ENCODE assay signal across 8 cellular contexts in genomic region chr2:149597050-149598013, GRCh38.
DNase-seq lines count a peak whose midpoint lies in the region; ATAC-seq and TF ChIP-seq lines count a peak whose summit lies in the region.

No MANE protein-coding gene starts in this region.

- H3K27ac ChIP-seq in DND-41 (ENCODE audit: low read length) (no peak overlapping the region), muscle layer of duodenum (ENCODE audit: low read length) (no peak overlapping the region), subcutaneous abdominal adipose tissue (ENCODE audit: low read depth, low read length) (no peak overlapping the region)

- H3K4me2 ChIP-seq in DND-41 (ENCODE audit: insufficient read depth, low read length): peak overlapping the region; percentile 53

- H3K4me3 ChIP-seq in DND-41 (ENCODE audit: low read depth in 1 of 2, low read length in 2 of 2): no peak overlapping the region
- no peak overlapping the region for H3K4me3 ChIP-seq in NT2/D1 (ENCODE audit: insufficient read length, low read depth)
- H3K4me3 ChIP-seq in muscle layer of duodenum (ENCODE audit: low read depth in 1 of 2, low read length in 2 of 2): peak overlapping the region; percentile 37 to 52
- H3K4me3 ChIP-seq in subcutaneous abdominal adipose tissue (ENCODE audit: low read depth in 1 of 5, low read length in 5 of 5): peak overlapping the region in 4 of 5 donors; percentile 21 to 51 (median 30)

- peaks cover 24% of the 10 kb centered on the region for H3K4me1 ChIP-seq in DND-41 (ENCODE audit: insufficient read depth, low read length)
- peaks cover 2% of the 10 kb centered on the region for H3K4me1 ChIP-seq in NT2/D1 (ENCODE audit: insufficient read depth, insufficient read length)
- H3K4me1 ChIP-seq in muscle layer of duodenum (ENCODE audit: control insufficient read depth in 1 of 2, insufficient read depth in 2 of 2, low read length in 2 of 2): peaks cover 0 to 4% of the 10 kb centered on the region in 2 donors
- peaks cover 0 to 11% (median 8%) of the 10 kb centered on the region in 5 donors for H3K4me1 ChIP-seq in subcutaneous abdominal adipose tissue (ENCODE audit: control insufficient read depth in 5 of 5, insufficient read depth in 5 of 5, low read length in 5 of 5)

- H3K27me3 ChIP-seq in DND-41 (ENCODE audit: insufficient read depth, low read length, poor library complexity) (no peaks in the 10 kb centered on the region), NT2/D1 (ENCODE audit: insufficient read depth, insufficient read length) (no peaks in the 10 kb centered on the region), muscle layer of duodenum (ENCODE audit: low read depth, low read length) (no peaks in the 10 kb centered on the region), subcutaneous abdominal adipose tissue (ENCODE audit: control insufficient read depth in 5 of 5, insufficient read depth in 4 of 5, low read length in 5 of 5) (no peaks in the 10 kb centered on the region)

- peak; percentile 60 for DNase-seq in DND-41
- peak; percentile 54 for DNase-seq in HuH-7 (ENCODE audit: low spot score)
- DNase-seq in NT2/D1 (ENCODE audit: low read depth, low spot score): peak; percentile 48
- DNase-seq in activated CD8-positive, alpha-beta memory T cell treated with anti-CD3 and anti-CD28 coated beads, Interleukin-2, amount 50 U/mL, for 24 hours (ENCODE audit: extremely low read depth): peak; percentile 10
- peak; percentile 64 for DNase-seq in epidermal melanocyte (ENCODE audit: insufficient read length, low spot score)

- peak overlapping the region; percentile 60 for H2AFZ ChIP-seq in DND-41 (ENCODE audit: low read depth, low read length)

- H3K36me3 ChIP-seq in DND-41 (ENCODE audit: insufficient read depth, low read length) (no peaks in the 10 kb centered on the region), NT2/D1 (ENCODE audit: insufficient read depth, insufficient read length, low read length) (no peaks in the 10 kb centered on the region), muscle layer of duodenum (ENCODE audit: control insufficient read depth in 1 of 2, insufficient read depth in 2 of 2, low read length in 2 of 2) (no peaks in the 10 kb centered on the region), subcutaneous abdominal adipose tissue (ENCODE audit: control insufficient read depth in 5 of 5, insufficient read depth in 5 of 5, low read length in 5 of 5) (peaks cover 0 to 6% (median 0%) of the 10 kb centered on the region in 5 donors)

- H3K9ac ChIP-seq in DND-41 (ENCODE audit: low read depth, low read length): no peak overlapping the region
- H3K9ac ChIP-seq in NT2/D1 (ENCODE audit: insufficient read length, low read depth): no peak overlapping the region
- no peak overlapping the region for H3K9ac ChIP-seq in subcutaneous abdominal adipose tissue (ENCODE audit: low read length in 5 of 5)

- no peaks in the 10 kb centered on the region for H4K20me1 ChIP-seq in DND-41 (ENCODE audit: insufficient read depth, low read length)

- peak; percentile 96 for TF ChIP-seq CTCF in DND-41 (IDR thresholded peaks at IDR 0.05; ENCODE audit: borderline replicate concordance, extremely low read depth, low read length, poor library complexity, severe bottlenecking)

- peaks cover 6% of the 10 kb centered on the region for H3K9me3 ChIP-seq in DND-41 (ENCODE audit: insufficient read depth, low read length, severe bottlenecking)
- H3K9me3 ChIP-seq in NT2/D1 (ENCODE audit: insufficient read depth, low read length): peaks cover 12% of the 10 kb centered on the region
- no peaks in the 10 kb centered on the region for H3K9me3 ChIP-seq in muscle layer of duodenum (ENCODE audit: control insufficient read depth in 1 of 2, low read length in 2 of 2)
- H3K9me3 ChIP-seq in subcutaneous abdominal adipose tissue (ENCODE audit: control insufficient read depth in 5 of 5, low read length in 5 of 5): peaks cover 0 to 4% (median 0%) of the 10 kb centered on the region in 5 donors

- ATAC-seq in DND-41 (ENCODE audit: insufficient read depth, low read depth) (peak; percentile 88), GM21619 (IDR thresholded peaks at IDR 0.05; ENCODE audit: unreplicated experiment) (peak; percentile 98)

- H3K79me2 ChIP-seq in DND-41 (ENCODE audit: insufficient read depth, low read length): no peaks in the 10 kb centered on the region

Comparison
In these comparisons a context has a peak if more than half of its experiments do, and no peak if none do; other contexts are left out.
1. DNase-seq: peak in every context shown above with its lines; median percentile 64 in epidermal melanocyte; 60 in DND-41; 54 in HuH-7; 48 in NT2/D1; 10 in activated CD8-positive, alpha-beta memory T cell treated with anti-CD3 and anti-CD28 coated beads, Interleukin-2, amount 50 U/mL, for 24 hours.
2. H3K4me3 ChIP-seq: peak in muscle layer of duodenum (2 of 2) and subcutaneous abdominal adipose tissue (4 of 5); none in DND-41 (0 of 2) and NT2/D1 (single experiment).